Comparison of ENCODE assay signal across 8 cellular contexts in genomic region chr7:155490697-155491628, GRCh38. TPM values are rescaled to one million over a fixed set of nuclear protein-coding genes. Genes with fewer than 3 reads are reported as not detected.
A peak's percentile ranks its signal among the peaks of the same experiment; 100 is the strongest.
DNase-seq lines count a peak whose midpoint lies in the region; ATAC-seq lines count a peak whose summit lies in the region.

No MANE protein-coding gene starts in this region.

- intact Hi-C loops in left ventricle myocardium superior (cut with micrococcal nuclease), result no loop called here

- DNase-seq in stimulated activated CD4-positive, alpha-beta T cell treated with anti-CD3 and anti-CD28 coated beads, Interleukin-12 subunit alpha, Interleukin-12 subunit beta, amount 100 ng/mL, for 4 hours, result peak; percentile 24
- no peak for DNase-seq in stimulated activated CD4-positive, alpha-beta T cell treated with anti-CD3 and anti-CD28 coated beads, Interleukin-4, amount 100 ng/mL, for 4 hours
- peak; percentile 47 to 52 for DNase-seq in activated CD4-positive, alpha-beta T cell treated with anti-CD3 and anti-CD28 coated beads, Interleukin-2, amount 50 U/mL, for 48 hours
- DNase-seq in left ventricle myocardium superior, result peak; percentile 78
- peak; percentile 15 for DNase-seq in renal cortical epithelial cell (ENCODE audit: low read depth)
- DNase-seq in HuH-7.5 (ENCODE audit: low spot score), result no peak
- no peak for DNase-seq in SHP77 treated with DMSO at 0.1 percent for 48 hours (lab: John Stamatoyannopoulos, UW)

- ATAC-seq in HG02981 (IDR thresholded peaks at IDR 0.05; ENCODE audit: unreplicated experiment), result peak; percentile 97
- ATAC-seq in left ventricle myocardium superior, result peak; percentile 91

RNA-seq across cellular contexts. Expression of gene EN2, which starts 33.0 kb away (rescaled TPM):
- not detected for total RNA-seq in left ventricle myocardium superior
- total RNA-seq in renal cortical epithelial cell, result 0.05 TPM in 1 of 2 replicates, not detected in the other

RNA-seq across cellular contexts. Expression of gene CNPY1, which starts 55.4 kb away (rescaled TPM):
- not detected for total RNA-seq in left ventricle myocardium superior
- total RNA-seq in renal cortical epithelial cell, result not detected in 2 replicates

Comparison
In these comparisons a context has a peak if more than half of its experiments do, and no peak if none do; other contexts are left out.
1. DNase-seq: peak in stimulated activated CD4-positive, alpha-beta T cell treated with anti-CD3 and anti-CD28 coated beads, Interleukin-12 subunit alpha, Interleukin-12 subunit beta, amount 100 ng/mL, for 4 hours (single experiment), activated CD4-positive, alpha-beta T cell treated with anti-CD3 and anti-CD28 coated beads, Interleukin-2, amount 50 U/mL, for 48 hours (2 of 2), left ventricle myocardium superior (single experiment) and renal cortical epithelial cell (single experiment); none in stimulated activated CD4-positive, alpha-beta T cell treated with anti-CD3 and anti-CD28 coated beads, Interleukin-4, amount 100 ng/mL, for 4 hours (0 of 2), HuH-7.5 (single experiment) and SHP77 treated with DMSO at 0.1 percent for 48 hours (single experiment).